ENCODE assay signal across 11 cellular contexts in genomic region chr19:2550431-2551171, GRCh38.
DNase-seq lines count a peak whose midpoint lies in the region; ATAC-seq and TF ChIP-seq lines count a peak whose summit lies in the region.
"Had no signal": no experiment of that assay in that cellular context is flagged by ENCODE, and none has a peak within 500 bp of the region (broad histone marks: within the 10 kb centered on the region; RNA-seq: fewer than 3 reads in every experiment).

No MANE protein-coding gene starts in this region.

- TF ChIP-seq CTCF in RWPE1 (conservative IDR thresholded peaks at IDR 0.05; ENCODE audit: low read depth) (no peak), stomach (IDR thresholded peaks at IDR 0.05) (no peak)

- peaks cover 21 to 46% (median 28%) of the 10 kb centered on the region in 4 donors for H3K4me1 ChIP-seq in stomach

- no peaks in the 10 kb centered on the region for H3K9me3 ChIP-seq in stomach
- H3K9me3 ChIP-seq: thoracic aorta had no signal

- CTCF ChIA-PET in RWPE1 (lab: Yijun Ruan, JAX), result interaction anchor here (0.6 kb wide), 1 partner anchor 29 kb away, joined by 3 read pairs; no protein-coding TSS in a partner anchor

- H3K27ac ChIP-seq in RWPE1 (peak overlapping the region; percentile 55), stomach (peak overlapping the region in 4 of 5 donors; percentile 66 to 79 (median 74))

- TF ChIP-seq POLR2A in stomach (IDR thresholded peaks at IDR 0.05), result no peak

- TF ChIP-seq EP300 in stomach (IDR thresholded peaks at IDR 0.05), result no peak

- H3K27me3 ChIP-seq in stomach, result no peaks in the 10 kb centered on the region

- ATAC-seq in left ventricle myocardium superior (peak; percentile 8), HG03469 (IDR thresholded peaks at IDR 0.05; ENCODE audit: unreplicated experiment) (no peak), GM21786 (IDR thresholded peaks at IDR 0.05; ENCODE audit: unreplicated experiment) (no peak), GM21526 (IDR thresholded peaks at IDR 0.05; ENCODE audit: low FRiP score, unreplicated experiment) (no peak)

- no peak overlapping the region for H3K4me3 ChIP-seq in stomach
- H3K4me3 ChIP-seq: thoracic aorta had no signal

- intact Hi-C loops in left ventricle myocardium superior (cut with micrococcal nuclease) (no loop called here), stomach (cut with DNase I; ENCODE audit: low total_unique reads) (no loop called here)

- POLR2A ChIA-PET in RWPE1 (lab: Yijun Ruan, JAX; ENCODE audit: low non-redundant PET), result no interaction called here

- 73 to 86% (median 77%) methylated on average over 15 to 21 of the region's 21 CpGs for WGBS in stomach, 5 donors

- DNase-seq in DMS79 treated with DMSO at 0.1 percent for 48 hours (lab: John Stamatoyannopoulos, UW) (peak; percentile 13), DMS79 (lab: John Stamatoyannopoulos, UW) (no peak), RWPE1 (ENCODE audit: low spot score) (no peak), left ventricle myocardium superior (peak; percentile 73), stomach (no peak)
- DNase-seq: 8988T, amniotic stem cell had no signal

- no peaks in the 10 kb centered on the region for H3K36me3 ChIP-seq in stomach
- H3K36me3 ChIP-seq: thoracic aorta had no signal

Comparison
In these comparisons a context has a peak if more than half of its experiments do, and no peak if none do; other contexts are left out.
1. DNase-seq: peak in DMS79 treated with DMSO at 0.1 percent for 48 hours (single experiment) and left ventricle myocardium superior (single experiment); none in DMS79 (single experiment), RWPE1 (single experiment) and stomach (single experiment).